ENCODE assay signal across 16 cellular contexts in the genomic region with DNA sequence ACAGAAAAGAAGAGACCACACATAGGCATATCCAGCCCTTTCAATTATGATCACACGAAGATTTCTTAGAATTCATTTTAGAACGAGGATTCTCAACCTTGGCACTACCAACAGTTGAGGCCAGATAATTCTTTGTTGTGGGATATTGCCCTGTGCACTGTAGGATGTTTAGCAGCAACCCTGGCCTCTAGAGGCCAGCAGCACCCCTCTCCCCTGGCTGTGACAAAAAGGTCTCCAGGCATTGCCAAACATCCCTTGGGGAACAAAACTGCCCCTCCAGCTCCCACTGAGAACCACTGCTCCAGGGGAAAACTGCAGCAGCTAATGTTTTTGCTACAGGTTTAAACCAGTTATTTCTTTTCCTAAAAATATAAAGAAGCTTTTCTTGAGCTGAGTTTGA. TPM values are rescaled to one million over a fixed set of nuclear protein-coding genes. Genes with fewer than 3 reads are reported as not detected.
A peak's percentile ranks its signal among the peaks of the same experiment; 100 is the strongest.
DNase-seq lines count a peak whose midpoint lies in the region; ATAC-seq, FAIRE-seq and TF ChIP-seq lines count a peak whose summit lies in the region.
"Had no signal": no experiment of that assay in that cellular context is flagged by ENCODE, and none has a peak within 500 bp of the region (broad histone marks: within the 10 kb centered on the region; RNA-seq: fewer than 3 reads in every experiment).

No MANE protein-coding gene starts in this region.

- H2AFZ ChIP-seq in K562 (ENCODE audit: low read depth, low read length) = no peak overlapping the region
- no peak overlapping the region for H2AFZ ChIP-seq in HepG2 (ENCODE audit: low read length)

- H3K27ac ChIP-seq in HEK293 (ENCODE audit: extremely low read depth, low read depth, low read length) = no peak overlapping the region
- no peak overlapping the region for H3K27ac ChIP-seq in K562 (ENCODE audit: extremely low read depth, low read depth, low read length)
- H3K27ac ChIP-seq in HepG2 (ENCODE audit: extremely low read length, insufficient read depth, low read length) = no peak overlapping the region
- no peak overlapping the region for H3K27ac ChIP-seq in colonic mucosa
- H3K27ac ChIP-seq: tibial nerve had no signal

- H3K4me2 ChIP-seq in K562 (ENCODE audit: insufficient read depth, low read length) (peak overlapping the region; percentile 50), HepG2 (ENCODE audit: low read depth, low read length) (no peak overlapping the region)

- in situ Hi-C loops in K562 (cut with MboI) (no loop called here), HepG2 (cut with HindIII; ENCODE audit: extremely low pct_ligation_motif_present, low pct_unique_long_range_greater_than_20kb) (no loop called here)

- TF ChIP-seq POLR2A in K562 (conservative IDR thresholded peaks at IDR 0.05) (no peak), HepG2 (IDR thresholded peaks at IDR 0.05; ENCODE audit: insufficient read depth in 1 of 2, low read depth in 2 of 2, low read length in 2 of 2) (no peak)

- CTCF ChIA-PET in HEK293 (lab: Yijun Ruan, JAX) = interaction anchor here (0.6 to 1.6 kb wide), 2 partner anchors 63 to 192 kb away, joined by 3 to 5 read pairs; no protein-coding TSS in a partner anchor
- CTCF ChIA-PET in K562 (lab: Yijun Ruan, JAX; ENCODE audit: low intra/inter-chr PET ratio) = no interaction called here
- CTCF ChIA-PET in HepG2 (lab: Yijun Ruan, JAX; ENCODE audit: low intra/inter-chr PET ratio, low total read pairs) = no interaction called here

- peak; percentile 76 for ATAC-seq in K562
- peak; percentile 57 for ATAC-seq in HepG2
- ATAC-seq in GM19467 (IDR thresholded peaks at IDR 0.05; ENCODE audit: unreplicated experiment) = no peak

- TF ChIP-seq CTCF in BE2C (IDR thresholded peaks at IDR 0.05; ENCODE audit: low read depth, low read length) = 0 out of 2 replicates have a peak, but pooled peaks have one; percentile 8
- peak; percentile 30; the same call in 1 of the 2 replicates for TF ChIP-seq CTCF in HEK293 (tag by site-specific recombination; IDR thresholded peaks at IDR 0.05)
- TF ChIP-seq CTCF in K562 (IDR thresholded peaks at IDR 0.05 in 2 of 3, conservative IDR thresholded peaks at IDR 0.05 in 1 of 3; ENCODE audit: insufficient read depth in 2 of 3, low read depth in 1 of 3, low read length in 3 of 3) = peak in 2 of 3 experiments; percentile 27 to 47; a peak in 2 of 6 replicates
- TF ChIP-seq CTCF in HepG2 (CRISPR knock-in tag; IDR thresholded peaks at IDR 0.05) = peak; percentile 45
- TF ChIP-seq CTCF in colonic mucosa (IDR thresholded peaks at IDR 0.05) = no peak

- peaks cover 84% of the 10 kb centered on the region for H3K79me2 ChIP-seq in K562 (ENCODE audit: control insufficient read depth, insufficient read depth, low read length)
- peaks cover 83% of the 10 kb centered on the region for H3K79me2 ChIP-seq in HepG2 (ENCODE audit: insufficient read depth, low read length)

- BruUV-seq in K562 (replicated peaks; lab: Mats Ljungman, UMichigan) (no TSS peak), HepG2 (replicated peaks; lab: Mats Ljungman, UMichigan) (no TSS peak)

- intact Hi-C loops in K562 (cut with micrococcal nuclease) = no loop called here
- intact Hi-C loops in HepG2 (cut with micrococcal nuclease; ENCODE audit: unreplicated experiment) = no loop called here
- intact Hi-C loops in colonic mucosa (cut with DNase I) = no loop called here

- H4K20me1 ChIP-seq in K562 (replicated peaks; ENCODE audit: control insufficient read depth, insufficient read depth, low read length) (0 out of 2 replicates have a peak, but pooled peaks cover 2% of the 10 kb centered on the region), HepG2 (ENCODE audit: insufficient read depth, low read length) (peaks cover 9% of the 10 kb centered on the region)

- peak overlapping the region in 1 of 2 experiments; percentile 6; a peak in 1 of 4 replicates for H3K9ac ChIP-seq in K562 (ENCODE audit: insufficient read depth in 1 of 2, low read depth in 2 of 2, low read length in 2 of 2)
- H3K9ac ChIP-seq in HepG2 (ENCODE audit: insufficient read depth, low read depth, low read length) = no peak overlapping the region
- no peak overlapping the region for H3K9ac ChIP-seq in colonic mucosa (ENCODE audit: low read depth in 2 of 2, low read length in 2 of 2)

- H3K4me3 ChIP-seq in BE2C (ENCODE audit: low read depth, low read length) = no peak overlapping the region
- H3K4me3 ChIP-seq in HEK293 (ENCODE audit: low read depth, low read length) = no peak overlapping the region
- H3K4me3 ChIP-seq in K562 = peak overlapping the region; percentile 14; the same call in 1 of the 2 replicates
- no peak overlapping the region for H3K4me3 ChIP-seq in HepG2 (replicated peaks in 1 of 3; ENCODE audit: insufficient read depth in 1 of 3, low read depth in 2 of 3, low read length in 3 of 3)
- H3K4me3 ChIP-seq in colonic mucosa = no peak overlapping the region
- H3K4me3 ChIP-seq: tibial nerve had no signal

- POLR2A ChIA-PET in HEK293 (lab: Yijun Ruan, JAX) = interaction anchor here (1.1 kb wide), 1 partner anchor 62 kb away, joined by 3 read pairs; no protein-coding TSS in a partner anchor
- POLR2A ChIA-PET in K562 (lab: Yijun Ruan, JAX) = interaction anchor here (0.7 to 3.6 kb wide), 5 partner anchors 8 to 110 kb away, joined by 3 to 18 read pairs (median 5); no protein-coding TSS in a partner anchor
- POLR2A ChIA-PET in HepG2 (lab: Yijun Ruan, JAX) = interaction anchor here (1.5 kb wide), 1 partner anchor 96 kb away, joined by 3 read pairs; the partner anchor contains the start of gene HSP90B1

- H3K27me3 ChIP-seq in BE2C = no peaks in the 10 kb centered on the region
- H3K27me3 ChIP-seq in K562 (ENCODE audit: control insufficient read depth in 2 of 2, insufficient read depth in 2 of 2, low read length in 2 of 2) = no peaks in the 10 kb centered on the region
- no peaks in the 10 kb centered on the region for H3K27me3 ChIP-seq in HepG2 (ENCODE audit: control insufficient read depth in 1 of 2, insufficient read depth in 2 of 2, low read length in 2 of 2)
- no peaks in the 10 kb centered on the region for H3K27me3 ChIP-seq in colonic mucosa
- H3K27me3 ChIP-seq: tibial nerve had no signal

- H3K9me3 ChIP-seq in BE2C = no peaks in the 10 kb centered on the region
- no peaks in the 10 kb centered on the region for H3K9me3 ChIP-seq in HEK293 (ENCODE audit: control insufficient read depth, insufficient read depth, low read depth, low read length)
- peaks cover 4% of the 10 kb centered on the region; the same call in 1 of the 2 replicates for H3K9me3 ChIP-seq in K562 (replicated peaks; ENCODE audit: control insufficient read depth, insufficient read depth, low read depth, low read length)
- H3K9me3 ChIP-seq in HepG2 (ENCODE audit: low read length) = peaks cover 15% of the 10 kb centered on the region
- H3K9me3 ChIP-seq in colonic mucosa = no peaks in the 10 kb centered on the region

- 13% methylated on average over 2 of the region's 2 CpGs for WGBS in K562 (ENCODE audit: insufficient coverage, low coverage, missing lambda C conversion rate)
- WGBS in HepG2 (ENCODE audit: low lambda C conversion rate) = 79% methylated on average over 2 of the region's 2 CpGs

- no peak; a peak in 1 of 4 replicates for TF ChIP-seq RAD21 in K562 (CRISPR knock-in tag; conservative IDR thresholded peaks at IDR 0.05 in 1 of 2, IDR thresholded peaks at IDR 0.05 in 1 of 2)
- no peak for TF ChIP-seq RAD21 in HepG2 (CRISPR knock-in tag; IDR thresholded peaks at IDR 0.05)

- no peaks in the 10 kb centered on the region for H3K4me1 ChIP-seq in BE2C
- peaks cover 7% of the 10 kb centered on the region for H3K4me1 ChIP-seq in HEK293 (ENCODE audit: control insufficient read depth, insufficient read depth, low read length)
- H3K4me1 ChIP-seq in K562 (replicated peaks in 1 of 2; ENCODE audit: control insufficient read depth in 2 of 2, insufficient read depth in 2 of 2, low read length in 2 of 2) = peaks cover 2 to 6% of the 10 kb centered on the region in 2 experiments; a peak in 3 of 5 replicates
- H3K4me1 ChIP-seq in HepG2 (ENCODE audit: insufficient read depth, low read length) = peaks cover 83% of the 10 kb centered on the region
- H3K4me1 ChIP-seq in colonic mucosa = no peaks in the 10 kb centered on the region

- H3K36me3 ChIP-seq in BE2C (no peaks in the 10 kb centered on the region), HEK293 (ENCODE audit: control insufficient read depth in 2 of 2, insufficient read depth in 1 of 2, low read length in 2 of 2) (no peaks in the 10 kb centered on the region), K562 (ENCODE audit: control insufficient read depth, insufficient read depth, low read length) (peaks cover 29% of the 10 kb centered on the region), HepG2 (replicated peaks in 1 of 2; ENCODE audit: control insufficient read depth in 1 of 2, insufficient read depth in 2 of 2, low read length in 2 of 2) (no peaks in the 10 kb centered on the region), colonic mucosa (no peaks in the 10 kb centered on the region)

- FAIRE-seq in K562 (lab: Jason Lieb, UNC) (no peak), HepG2 (lab: Jason Lieb, UNC) (peak; percentile 46), frontal cortex (lab: Jason Lieb, UNC) (no peak)
- FAIRE-seq: kidney had no signal

- TF ChIP-seq EP300 in K562 (IDR thresholded peaks at IDR 0.05; ENCODE audit: low read length) (no peak), HepG2 (IDR thresholded peaks at IDR 0.05; ENCODE audit: low read depth in 2 of 2, low read length in 2 of 2) (no peak), HepG2 (CRISPR knock-in tag; IDR thresholded peaks at IDR 0.05; ENCODE audit: borderline replicate concordance) (no peak)

- DNase-seq in BE2C (no peak), K562 (ENCODE audit: extremely low read depth in 1 of 4, low spot score in 3 of 4) (peak in 2 of 4 experiments; percentile 24 to 38), HepG2 (ENCODE audit: low spot score) (no peak), colonic mucosa (no peak), NOMO-1 treated with dmso at 0.1 percent for 144 hours (lab: John Stamatoyannopoulos, UW; ENCODE audit: unreplicated experiment) (no peak), frontal cortex (ENCODE audit: low spot score in 2 of 2) (no peak)
- DNase-seq: activated effector memory CD4-positive, alpha-beta T cell treated with Interleukin-2 at 50 U/mL for 16 hours; DMS79; effector memory CD4-positive, alpha-beta T cell; kidney; NK-92 treated with Interleukin-12 subunit alpha and Interleukin-12 subunit beta, amount 100 ng/mL, for 24 hours; stimulated activated CD4-positive, alpha-beta T cell treated with anti-CD3 and anti-CD28 coated beads, Interleukin-2, amount 100 ng/mL, for 24 hours; stimulated activated CD8-positive, alpha-beta memory T cell treated with anti-CD3 and anti-CD28 coated beads, Interleukin-4, amount 100 ng/mL, for 48 hours had no signal

- H3K9me1 ChIP-seq in K562 (ENCODE audit: control insufficient read depth, insufficient read depth, low read length) = no peaks in the 10 kb centered on the region

RNA-seq across cellular contexts. Expression of gene NT5DC3, which starts 7.1 kb away (rescaled TPM):
- 2.1 TPM for polyA plus RNA-seq in BE2C (2012; ENCODE audit: insufficient read depth, insufficient read length, low read depth)
- 39.6 and 65.6 TPM in 2 replicates for total RNA-seq in K562 (2011; cell fraction: chromatin; rRNA removed; ENCODE audit: low replicate concordance)
- total RNA-seq in K562 (2011; cell fraction: nucleolus; rRNA removed) = 22.3 and 29.6 TPM in 2 replicates
- total RNA-seq in K562 (2011; cell fraction: nucleoplasm; rRNA removed) = 35.5 and 41.1 TPM in 2 replicates
- total RNA-seq in K562 (2014; rRNA removed) = 20.4 and 24.5 TPM in 2 replicates
- total RNA-seq in K562 (2014; rRNA removed; fragmentation: Illumina TruSeq; extraction: Trizol) = 29.8 and 33.2 TPM in 2 replicates
- total RNA-seq in K562 (2015; rRNA removed; fragmentation: Illumina TruSeq; extraction: Trizol) = 23.5 and 25.7 TPM in 2 replicates
- 26.2 and 30.7 TPM in 2 replicates for total RNA-seq in K562 (2021)
- 6.3 and 11.0 TPM in 2 replicates for polyA plus RNA-seq in K562 (2011; rRNA removed)
- polyA plus RNA-seq in K562 (2011; cell fraction: cytosol; rRNA removed) = 3.8 and 11.5 TPM in 2 replicates
- 12.9 and 20.4 TPM in 2 replicates for polyA plus RNA-seq in K562 (2011; cell fraction: nucleus; rRNA removed)
- polyA plus RNA-seq in K562 (2012) = 6.8 and 9.8 TPM in 2 replicates
- polyA plus RNA-seq in K562 (2014; fragmentation: Illumina TruSeq; extraction: Trizol) = 14.9 and 16.2 TPM in 2 replicates
- 10 to 100 TPM; 14.2 to 33.5 TPM for polyA plus RNA-seq in K562 (2014; fragmentation: Nextera tagmentation; extraction: Ambion mirVana)
- polyA plus RNA-seq in K562 (2014; rRNA removed) = 18.8 and 19.8 TPM in 2 replicates
- 12.7 and 24.4 TPM in 2 replicates for polyA minus RNA-seq in K562 (2011; rRNA and poly(A)+ RNA removed)
- polyA minus RNA-seq in K562 (2011; cell fraction: cytosol; rRNA and poly(A)+ RNA removed) = 6.4 and 13.5 TPM in 2 replicates
- polyA minus RNA-seq in K562 (2011; cell fraction: nucleus; rRNA and poly(A)+ RNA removed) = 6.9 and 22.4 TPM in 2 replicates
- 6.6 and 7.4 TPM in 2 replicates for total RNA-seq in HepG2 (2016; rRNA removed; fragmentation: Illumina TruSeq; extraction: Trizol)
- 1.7 and 2.3 TPM in 2 replicates for total RNA-seq in HepG2 (2016; cell fraction: cytosol; rRNA removed; fragmentation: Illumina TruSeq; extraction: Trizol; ENCODE audit: low read depth)
- 6.1 and 6.6 TPM in 2 replicates for total RNA-seq in HepG2 (2016; cell fraction: insoluble cytoplasmic fraction; rRNA removed; fragmentation: Illumina TruSeq; extraction: Trizol)
- total RNA-seq in HepG2 (2016; cell fraction: membrane; rRNA removed; fragmentation: Illumina TruSeq; extraction: Trizol) = 2.8 and 2.9 TPM in 2 replicates
- total RNA-seq in HepG2 (2016; cell fraction: nucleus; rRNA removed; fragmentation: Illumina TruSeq; extraction: Trizol) = 8.2 and 14.2 TPM in 2 replicates
- polyA plus RNA-seq in HepG2 (2011; rRNA removed) = 2.8 and 3.2 TPM in 2 replicates
- 1.8 and 2.3 TPM in 2 replicates for polyA plus RNA-seq in HepG2 (2011; cell fraction: cytosol; rRNA removed)
- polyA plus RNA-seq in HepG2 (2011; cell fraction: nucleus; rRNA removed) = 4.3 and 4.9 TPM in 2 replicates
- 2.9 and 4.9 TPM in 2 replicates for polyA plus RNA-seq in HepG2 (2012)
- polyA plus RNA-seq in HepG2 (2016; cell fraction: cytosol; fragmentation: Illumina TruSeq; extraction: Trizol; ENCODE audit: low read depth) = 0.17 and 0.21 TPM in 2 replicates
- 3.7 and 4.3 TPM in 2 replicates for polyA plus RNA-seq in HepG2 (2016; cell fraction: insoluble cytoplasmic fraction; fragmentation: Illumina TruSeq; extraction: Trizol; ENCODE audit: low read depth)
- 0.42 and 0.64 TPM in 2 replicates for polyA plus RNA-seq in HepG2 (2016; cell fraction: membrane; fragmentation: Illumina TruSeq; extraction: Trizol; ENCODE audit: low read depth)
- 14.0 and 14.9 TPM in 2 replicates for polyA plus RNA-seq in HepG2 (2016; cell fraction: nucleus; fragmentation: Illumina TruSeq; extraction: Trizol; ENCODE audit: insufficient read depth, low read depth)
- 3.9 and 6.2 TPM in 2 replicates for polyA minus RNA-seq in HepG2 (2011; rRNA and poly(A)+ RNA removed; ENCODE audit: low replicate concordance)
- polyA minus RNA-seq in HepG2 (2011; cell fraction: cytosol; rRNA and poly(A)+ RNA removed) = 4.0 and 4.6 TPM in 2 replicates
- polyA minus RNA-seq in HepG2 (2011; cell fraction: nucleus; rRNA and poly(A)+ RNA removed) = 7.8 and 12.2 TPM in 2 replicates
- total RNA-seq in colonic mucosa = 10 to 100 TPM; 10.0 to 22.6 TPM
- total RNA-seq in frontal cortex = 22.4 TPM
